9 cellular contexts compared by ENCODE assay signal in genomic region chr7:64795176-64795575, GRCh38. TPM values are rescaled to one million over a fixed set of nuclear protein-coding genes. Genes with fewer than 3 reads are reported as not detected.
DNase-seq lines count a peak whose midpoint lies in the region; ATAC-seq and TF ChIP-seq lines count a peak whose summit lies in the region.
"Had no signal": no experiment of that assay in that cellular context is flagged by ENCODE, and none has a peak within 500 bp of the region (broad histone marks: within the 10 kb centered on the region; RNA-seq: fewer than 3 reads in every experiment).

No MANE protein-coding gene starts in this region.

- H3K27me3 ChIP-seq in liver (ENCODE audit: control insufficient read depth in 4 of 4, insufficient read depth in 4 of 4, low read length in 3 of 4) (no peaks in the 10 kb centered on the region), tibial nerve (no peaks in the 10 kb centered on the region)

- H3K36me3 ChIP-seq in liver (ENCODE audit: control insufficient read depth in 4 of 4, insufficient read depth in 3 of 4, low read depth in 1 of 4, low read length in 3 of 4) (peaks cover 2 to 6% (median 3%) of the 10 kb centered on the region in 4 donors), tibial nerve (peaks cover 0 to 24% (median 0%) of the 10 kb centered on the region in 3 donors)

- peak overlapping the region; percentile 59 to 79 for H3K9ac ChIP-seq in liver (ENCODE audit: low read depth in 1 of 2, low read length in 2 of 2)

- no peak for ATAC-seq in activated naive CD8-positive, alpha-beta T cell treated with anti-CD3 and anti-CD28 coated beads, Interleukin-2, amount 10 ng/mL, durations not matched to agents 7 days and 5 days (ENCODE audit: low read depth)

- intact Hi-C loops in activated naive CD4-positive, alpha-beta T cell treated with anti-CD3 and anti-CD28 coated beads for 36 hours (cut with micrococcal nuclease): loop anchor here (2.0 kb wide), 3 partner anchors 108 to 580 kb away; partner anchors contain the start of genes ZNF273 and ZNF680

- no peak for TF ChIP-seq EP300 in tibial nerve (IDR thresholded peaks at IDR 0.05)

- H3K4me3 ChIP-seq in liver (ENCODE audit: low read depth in 1 of 3, low read length in 3 of 3): peak overlapping the region in 2 of 3 donors; percentile 70 to 97
- H3K4me3 ChIP-seq in tibial nerve: peak overlapping the region; percentile 57 to 85 (median 74)

- CTCF ChIA-PET in activated naive CD4-positive, alpha-beta T cell treated with anti-CD3 and anti-CD28 coated beads for 36 hours (lab: Charles Lee): no interaction called here

- H3K36me3 Mint-ChIP-seq in activated naive CD4-positive, alpha-beta T cell treated with anti-CD3 and anti-CD28 coated beads for 36 hours (ENCODE audit: low read depth): peaks cover 29% of the 10 kb centered on the region
- H3K36me3 Mint-ChIP-seq in activated naive CD8-positive, alpha-beta T cell treated with anti-CD3 and anti-CD28 coated beads, Interleukin-2, amount 10 ng/mL, durations not matched to agents 7 days and 5 days: peaks cover 37% of the 10 kb centered on the region

- peaks cover 31% of the 10 kb centered on the region for H3K4me1 Mint-ChIP-seq in activated naive CD4-positive, alpha-beta T cell treated with anti-CD3 and anti-CD28 coated beads for 36 hours (ENCODE audit: low read depth)
- H3K4me1 Mint-ChIP-seq in activated naive CD8-positive, alpha-beta T cell treated with anti-CD3 and anti-CD28 coated beads, Interleukin-2, amount 10 ng/mL, durations not matched to agents 7 days and 5 days: peaks cover 13% of the 10 kb centered on the region

- TF ChIP-seq RAD21 in liver (IDR thresholded peaks at IDR 0.05): no peak

- peak overlapping the region; percentile 97 for H3K4me3 Mint-ChIP-seq in activated naive CD4-positive, alpha-beta T cell treated with anti-CD3 and anti-CD28 coated beads for 36 hours
- H3K4me3 Mint-ChIP-seq in activated naive CD8-positive, alpha-beta T cell treated with anti-CD3 and anti-CD28 coated beads, Interleukin-2, amount 10 ng/mL, durations not matched to agents 7 days and 5 days: peak overlapping the region; percentile 99

- TF ChIP-seq CTCF in liver (IDR thresholded peaks at IDR 0.05; ENCODE audit: low read depth, low read length, missing input control) (no peak), tibial nerve (IDR thresholded peaks at IDR 0.05) (no peak)

- H3K27me3 Mint-ChIP-seq in activated naive CD4-positive, alpha-beta T cell treated with anti-CD3 and anti-CD28 coated beads for 36 hours (ENCODE audit: low read depth): no peaks in the 10 kb centered on the region
- no peaks in the 10 kb centered on the region for H3K27me3 Mint-ChIP-seq in activated naive CD8-positive, alpha-beta T cell treated with anti-CD3 and anti-CD28 coated beads, Interleukin-2, amount 10 ng/mL, durations not matched to agents 7 days and 5 days

- H3K27ac ChIP-seq in liver (ENCODE audit: low read depth in 1 of 2, low read length in 2 of 2) (no peak overlapping the region), tibial nerve (no peak overlapping the region)

- no peak for TF ChIP-seq POLR2A in tibial nerve (IDR thresholded peaks at IDR 0.05)

- H3K4me1 ChIP-seq in liver (ENCODE audit: control insufficient read depth in 4 of 4, insufficient read depth in 4 of 4, low read length in 3 of 4): peaks cover 0 to 12% (median 5%) of the 10 kb centered on the region in 4 donors
- peaks cover 0 to 27% (median 6%) of the 10 kb centered on the region in 4 donors for H3K4me1 ChIP-seq in tibial nerve

- H3K9me3 Mint-ChIP-seq in activated naive CD4-positive, alpha-beta T cell treated with anti-CD3 and anti-CD28 coated beads for 36 hours: no peaks in the 10 kb centered on the region
- peaks cover 6% of the 10 kb centered on the region for H3K9me3 Mint-ChIP-seq in activated naive CD8-positive, alpha-beta T cell treated with anti-CD3 and anti-CD28 coated beads, Interleukin-2, amount 10 ng/mL, durations not matched to agents 7 days and 5 days

- DNase-seq in activated naive CD4-positive, alpha-beta T cell treated with anti-CD3 and anti-CD28 coated beads for 36 hours: no peak
- no peak for DNase-seq in activated naive CD4-positive, alpha-beta T cell (lab: John Stamatoyannopoulos, UW)
- DNase-seq in activated naive CD8-positive, alpha-beta T cell treated with anti-CD3 and anti-CD28 coated beads, Interleukin-2, amount 10 ng/mL, durations not matched to agents 7 days and 5 days: no peak
- DNase-seq in tibial nerve (ENCODE audit: low spot score in 2 of 2) (no peak), AG08396 (ENCODE audit: low spot score) (no peak), A172 (ENCODE audit: low spot score) (no peak), NCI-H2227 treated with DMSO at 0.1 percent for 48 hours (lab: John Stamatoyannopoulos, UW) (no peak)
- DNase-seq: stimulated activated CD4-positive, alpha-beta T cell treated with anti-CD3 and anti-CD28 coated beads, Interleukin-12 subunit alpha, Interleukin-12 subunit beta, amount 100 ng/mL, for 4 hours had no signal

- no peak overlapping the region for H3K27ac Mint-ChIP-seq in activated naive CD4-positive, alpha-beta T cell treated with anti-CD3 and anti-CD28 coated beads for 36 hours
- H3K27ac Mint-ChIP-seq in activated naive CD8-positive, alpha-beta T cell treated with anti-CD3 and anti-CD28 coated beads, Interleukin-2, amount 10 ng/mL, durations not matched to agents 7 days and 5 days: peak overlapping the region; percentile 99

- H3K9me3 ChIP-seq in liver (ENCODE audit: control insufficient read depth in 4 of 4, low read length in 3 of 4) (no peaks in the 10 kb centered on the region), tibial nerve (no peaks in the 10 kb centered on the region)

- whole genome bisulfite sequencing in liver: 23% methylated on average over 1 of the region's 1 CpG
- 5 to 6% methylated on average over 1 of the region's 1 CpG for WGBS in tibial nerve, 2 donors

- POLR2A ChIA-PET in activated naive CD8-positive, alpha-beta T cell treated with anti-CD3 and anti-CD28 coated beads, Interleukin-2, amount 10 ng/mL, durations not matched to agents 7 days and 5 days (lab: Charles Lee): interaction anchor here (1.3 to 2.2 kb wide), 7 partner anchors 9 to 579 kb away, joined by 3 to 25 read pairs (median 15); partner anchors contain the start of genes ERV3-1, ZNF107, ZNF273 and ZNF680

TF ChIP-seq in liver, 16 proteins besides CTCF, POLR2A, EP300 and RAD21:
- no peak for TF ChIP-seq YY1 (IDR thresholded peaks at IDR 0.05)
- no peak for TF ChIP-seq FOXA1 (IDR thresholded peaks at IDR 0.05)
- no peak for TF ChIP-seq EGR1 (IDR thresholded peaks at IDR 0.05; ENCODE audit: low read depth in 2 of 2)
- no peak for TF ChIP-seq GABPA (IDR thresholded peaks at IDR 0.05 in 1 of 2, conservative IDR thresholded peaks at IDR 0.05 in 1 of 2)
- TF ChIP-seq RXRA (IDR thresholded peaks at IDR 0.05): no peak
- no peak for TF ChIP-seq SP1 (IDR thresholded peaks at IDR 0.05)
- no peak for TF ChIP-seq TAF1 (conservative IDR thresholded peaks at IDR 0.05)
- TF ChIP-seq NR2F2 (IDR thresholded peaks at IDR 0.05): no peak
- no peak for TF ChIP-seq HNF4G (IDR thresholded peaks at IDR 0.05)
- TF ChIP-seq ATF3 (IDR thresholded peaks at IDR 0.05): no peak
- no peak for TF ChIP-seq JUND (IDR thresholded peaks at IDR 0.05)
- no peak for TF ChIP-seq ZBTB33 (IDR thresholded peaks at IDR 0.05)
- no peak for TF ChIP-seq MAX (IDR thresholded peaks at IDR 0.05)

RNA-seq across cellular contexts. Expression of gene ZNF138, which starts 0.9 kb away (rescaled TPM):
- total RNA-seq in activated naive CD4-positive, alpha-beta T cell treated with anti-CD3 and anti-CD28 coated beads for 36 hours: 10 to 100 TPM; 10.6 to 10.7 TPM
- 10 to 100 TPM; 12.5 to 14.0 TPM for total RNA-seq in activated naive CD8-positive, alpha-beta T cell treated with anti-CD3 and anti-CD28 coated beads, Interleukin-2, amount 10 ng/mL, durations not matched to agents 7 days and 5 days
- total RNA-seq in liver (1 to 10 TPM; 3.6 to 4.5 TPM), tibial nerve (10 to 100 TPM in 3 of 4 donors, 1 to 10 TPM in 1; 9.9 to 14.7 (median 13.3) TPM)
- 1 to 10 TPM; 1.4 to 3.7 TPM for polyA plus RNA-seq in liver
- total RNA-seq in A172 (2014; rRNA removed; shearing (Covaris generic)): 9.4 and 17.0 TPM in 2 replicates
